ENCODE assay signal across 17 cellular contexts in the genomic region with DNA sequence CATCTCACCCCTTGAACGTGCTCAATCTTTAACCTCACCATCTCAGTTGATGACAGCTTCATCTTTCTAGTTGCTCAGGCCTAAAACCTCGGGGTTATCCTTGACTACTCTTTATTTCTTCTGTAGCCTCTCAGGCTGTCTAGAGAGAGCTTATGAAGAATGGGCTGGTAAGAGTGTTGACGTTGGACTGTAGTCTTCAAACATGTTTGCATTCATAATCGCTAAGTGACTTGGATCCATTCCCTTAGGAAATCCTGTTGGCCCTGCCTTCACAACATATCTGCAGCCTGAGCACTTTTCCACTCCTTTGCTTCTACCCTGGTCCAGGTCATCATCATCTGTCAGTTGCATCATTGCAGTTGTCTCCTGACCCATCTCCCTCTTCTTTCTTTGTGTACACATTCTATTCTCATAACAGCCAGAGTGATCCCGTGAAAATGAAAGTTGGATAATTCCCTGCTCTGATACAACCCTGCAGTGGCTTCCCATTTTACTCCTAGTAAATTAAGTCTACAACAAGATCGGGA.
"Had no signal": no experiment of that assay in that cellular context is flagged by ENCODE, and none has a peak within 500 bp of the region (broad histone marks: within the 10 kb centered on the region; RNA-seq: fewer than 3 reads in every experiment).

No MANE protein-coding gene starts in this region.

- H3K27me3 ChIP-seq: adrenal gland, foreskin keratinocyte, suprapubic skin, upper lobe of left lung had no signal

- H3K27me3 Mint-ChIP-seq: natural killer cell treated with Interleukin-12 subunit alpha and Interleukin-12 subunit beta and Interleukin-15 and Interleukin-18, amount 100 ng/mL, for 72 hours had no signal

- H3K36me3 Mint-ChIP-seq: natural killer cell treated with Interleukin-12 subunit alpha and Interleukin-12 subunit beta and Interleukin-15 and Interleukin-18, amount 100 ng/mL, for 72 hours had no signal

- H3K4me3 ChIP-seq: adrenal gland, prostate gland, suprapubic skin, upper lobe of left lung had no signal

- H3K4me3 Mint-ChIP-seq: natural killer cell treated with Interleukin-12 subunit alpha and Interleukin-12 subunit beta and Interleukin-15 and Interleukin-18, amount 100 ng/mL, for 72 hours had no signal

- H3K4me1 ChIP-seq: prostate gland had no signal

- H3K9me3 ChIP-seq: adrenal gland, prostate gland, suprapubic skin, upper lobe of left lung had no signal

- H3K27ac ChIP-seq: adrenal gland, foreskin keratinocyte, prostate gland, suprapubic skin, upper lobe of left lung had no signal

- DNase-seq: activated CD4-positive, alpha-beta T cell treated with anti-CD3 and anti-CD28 coated beads for 48 hours; activated naive CD4-positive, alpha-beta T cell treated with anti-CD3 and anti-CD28 coated beads, Interleukin-2, amount 50 U/mL, for 16 hours; adrenal gland; central memory CD4-positive, alpha-beta T cell; cortex of kidney; foreskin keratinocyte; left colon; mesenchymal stem cell; occipital lobe; stimulated activated CD4-positive, alpha-beta T cell treated with anti-CD3 and anti-CD28 coated beads, Interleukin-12 subunit alpha, Interleukin-12 subunit beta, amount 100 ng/mL, for 4 hours; stimulated activated naive CD4-positive, alpha-beta T cell; T-helper 9 cell; upper lobe of left lung had no signal

- H3K9me3 Mint-ChIP-seq: natural killer cell treated with Interleukin-12 subunit alpha and Interleukin-12 subunit beta and Interleukin-15 and Interleukin-18, amount 100 ng/mL, for 72 hours had no signal

- H3K27ac Mint-ChIP-seq: natural killer cell treated with Interleukin-12 subunit alpha and Interleukin-12 subunit beta and Interleukin-15 and Interleukin-18, amount 100 ng/mL, for 72 hours had no signal

- H3K36me3 ChIP-seq: adrenal gland, prostate gland, suprapubic skin, upper lobe of left lung had no signal

- ATAC-seq: esophagus mucosa; foreskin keratinocyte; left colon; natural killer cell treated with Interleukin-12 subunit alpha and Interleukin-12 subunit beta and Interleukin-15 and Interleukin-18, amount 100 ng/mL, for 72 hours had no signal
